ENCODE assay signal across 13 cellular contexts in genomic region chr3:129087138-129087702, GRCh38. TPM values are rescaled to one million over a fixed set of nuclear protein-coding genes. Genes with fewer than 3 reads are reported as not detected.
DNase-seq lines count a peak whose midpoint lies in the region; TF ChIP-seq lines count a peak whose summit lies in the region.
"Had no signal": no experiment of that assay in that cellular context is flagged by ENCODE, and none has a peak within 500 bp of the region (broad histone marks: within the 10 kb centered on the region; RNA-seq: fewer than 3 reads in every experiment).

No MANE protein-coding gene starts in this region.

- H2BK120ac ChIP-seq in trophoblast cell (ENCODE audit: insufficient read depth, low read length, poor library complexity) = no peak overlapping the region

- intact Hi-C loops in left ventricle myocardium inferior (cut with micrococcal nuclease) = no loop called here
- intact Hi-C loops in posterior vena cava (cut with DNase I) = loop anchor here in 1 of 2 donors (10.0 kb wide), 1 partner anchor 112 kb away; no protein-coding TSS in a partner anchor

- no peak overlapping the region for H3K9ac ChIP-seq in trophoblast cell (ENCODE audit: low read length)

- H3K27ac ChIP-seq in caudate nucleus (ENCODE audit: low read depth, low read length) (peak overlapping the region; percentile 77), left ventricle myocardium inferior (replicated peaks) (peak overlapping the region; percentile 74), trophoblast cell (ENCODE audit: low read depth, low read length) (no peak overlapping the region)

- peaks cover 5% of the 10 kb centered on the region for H3K27me3 Mint-ChIP-seq in endothelial cell (ENCODE audit: unreplicated experiment)
- H3K27me3 Mint-ChIP-seq: dendritic cell treated with granulocyte-macrophage colony-stimulating factor and Interleukin-4, amounts not matched to agents 40 ng/mL and 50 ng/mL, for 4 days had no signal

- no peaks in the 10 kb centered on the region for H3K79me2 ChIP-seq in trophoblast cell (ENCODE audit: control insufficient read depth, insufficient read depth, low read length, poor library complexity)

- H3K4me3 ChIP-seq in left ventricle myocardium inferior (no peak overlapping the region), trophoblast cell (ENCODE audit: low read depth, low read length) (no peak overlapping the region)

- H4K8ac ChIP-seq in trophoblast cell (ENCODE audit: low read depth, low read length) = peak overlapping the region; percentile 47

- no peak overlapping the region for H3K23ac ChIP-seq in trophoblast cell (ENCODE audit: low read length)

- H3K9me3 ChIP-seq in left ventricle myocardium inferior (replicated peaks) = no peaks in the 10 kb centered on the region
- H3K9me3 ChIP-seq in trophoblast cell (ENCODE audit: insufficient read depth, low read depth, low read length) = no peaks in the 10 kb centered on the region

- no peak overlapping the region for H2BK5ac ChIP-seq in trophoblast cell (ENCODE audit: low read depth, low read length, poor library complexity)

- H3K27me3 ChIP-seq in left ventricle myocardium inferior (ENCODE audit: low read depth) (no peaks in the 10 kb centered on the region), trophoblast cell (ENCODE audit: insufficient read depth, low read length) (no peaks in the 10 kb centered on the region)

- TF ChIP-seq CTCF in left ventricle myocardium inferior (IDR thresholded peaks at IDR 0.05; ENCODE audit: borderline replicate concordance) (no peak), endothelial cell (IDR thresholded peaks at IDR 0.05; ENCODE audit: unreplicated experiment) (no peak)

- H3K4me1 ChIP-seq in left ventricle myocardium inferior (peaks cover 12% of the 10 kb centered on the region), trophoblast cell (ENCODE audit: control insufficient read depth in 1 of 2, insufficient read depth in 2 of 2, low read length in 2 of 2) (no peaks in the 10 kb centered on the region)

- H3K36me3 Mint-ChIP-seq in endothelial cell (ENCODE audit: low read depth, unreplicated experiment) = peaks cover 3% of the 10 kb centered on the region

- no peak overlapping the region for H3K27ac Mint-ChIP-seq in endothelial cell (ENCODE audit: unreplicated experiment)
- H3K27ac Mint-ChIP-seq: dendritic cell treated with granulocyte-macrophage colony-stimulating factor and Interleukin-4, amounts not matched to agents 40 ng/mL and 50 ng/mL, for 4 days had no signal

- WGBS in trophoblast cell (ENCODE audit: extremely low coverage, insufficient coverage, insufficient read length) = no CpG with 5 or more reads among the region's 8 CpGs

- no peak overlapping the region for H2BK12ac ChIP-seq in trophoblast cell (ENCODE audit: low read length)

- no peaks in the 10 kb centered on the region for H3K79me1 ChIP-seq in trophoblast cell (ENCODE audit: low read length)

- no peak overlapping the region for H3K4me3 Mint-ChIP-seq in endothelial cell (ENCODE audit: unreplicated experiment)
- H3K4me3 Mint-ChIP-seq: activated T-cell treated with anti-CD3 and anti-CD28 coated beads, Interleukin-2, amount 50 U/mL, for 4 hours; dendritic cell treated with granulocyte-macrophage colony-stimulating factor and Interleukin-4, amounts not matched to agents 40 ng/mL and 50 ng/mL, for 4 days had no signal

- H3K4me2 ChIP-seq in trophoblast cell (ENCODE audit: low read length) = no peak overlapping the region

- no peak overlapping the region for H4K12ac ChIP-seq in trophoblast cell (ENCODE audit: low read depth, low read length)

- H3K36me3 ChIP-seq in left ventricle myocardium inferior (peaks cover 10% of the 10 kb centered on the region), trophoblast cell (ENCODE audit: control insufficient read depth in 1 of 2, insufficient read depth in 2 of 2, low read length in 2 of 2) (peaks cover 7 to 8% of the 10 kb centered on the region in 2 experiments)

- H3K18ac ChIP-seq in trophoblast cell (ENCODE audit: low read length) = no peak overlapping the region

- no peak overlapping the region for H2AK5ac ChIP-seq in trophoblast cell (ENCODE audit: low read length)

- no peak overlapping the region for H2AFZ ChIP-seq in trophoblast cell (ENCODE audit: insufficient read depth, low read length, poor library complexity)

- no peaks in the 10 kb centered on the region for H3K9me3 Mint-ChIP-seq in endothelial cell (ENCODE audit: unreplicated experiment)
- H3K9me3 Mint-ChIP-seq: activated T-cell treated with anti-CD3 and anti-CD28 coated beads, Interleukin-2, amount 50 U/mL, for 4 hours; dendritic cell treated with granulocyte-macrophage colony-stimulating factor and Interleukin-4, amounts not matched to agents 40 ng/mL and 50 ng/mL, for 4 days had no signal

- H3K4me1 Mint-ChIP-seq in endothelial cell (ENCODE audit: unreplicated experiment) = peaks cover 7% of the 10 kb centered on the region

- peak overlapping the region; percentile 10 for H3K4ac ChIP-seq in trophoblast cell (ENCODE audit: low read depth, low read length)

- no peak overlapping the region for H4K91ac ChIP-seq in trophoblast cell (ENCODE audit: low read depth, low read length)

- peak; percentile 24 for DNase-seq in EH (ENCODE audit: low read depth)
- no peak for DNase-seq in caudate nucleus (lab: John Stamatoyannopoulos, UW)
- peak; percentile 45 for DNase-seq in left ventricle myocardium inferior
- DNase-seq in trophoblast cell = no peak
- DNase-seq in endothelial cell (ENCODE audit: low spot score) = no peak
- no peak for DNase-seq in stimulated activated CD4-positive, alpha-beta T cell treated with anti-CD3 and anti-CD28 coated beads, Interleukin-4, amount 100 ng/mL, for 4 hours
- DNase-seq in OCI-M1 (lab: John Stamatoyannopoulos, UW) = no peak
- DNase-seq in posterior vena cava (ENCODE audit: low spot score) = no peak
- DNase-seq: activated T-cell treated with anti-CD3 and anti-CD28 coated beads, Interleukin-2, amount 50 U/mL, for 4 hours; kidney glomerular epithelial cell had no signal

- no peak overlapping the region for H3K14ac ChIP-seq in trophoblast cell (ENCODE audit: low read length)

RNA-seq across cellular contexts. Expression of gene GP9, which starts 26.6 kb away (rescaled TPM):
- total RNA-seq in left ventricle myocardium inferior (not detected), endothelial cell (ENCODE audit: unreplicated experiment) (1.5 TPM), posterior vena cava (under 1 TPM in 1 of 2 donors, not detected in 1; 0.48 TPM)
- polyA plus RNA-seq in trophoblast cell (2013) = not detected in 2 replicates
- total RNA-seq: activated T-cell treated with anti-CD3 and anti-CD28 coated beads, Interleukin-2, amount 50 U/mL, for 4 hours; OCI-LY7 had no signal
- polyA plus RNA-seq: BJ had no signal

RNA-seq across cellular contexts. Expression of gene RAB43, which starts 34.4 kb away (rescaled TPM):
- total RNA-seq in left ventricle myocardium inferior (3.3 TPM), endothelial cell (ENCODE audit: unreplicated experiment) (53.0 TPM), posterior vena cava (10 to 100 TPM; 18.1 to 21.7 TPM)
- polyA plus RNA-seq in trophoblast cell (2013) = 8.8 and 9.7 TPM in 2 replicates

Comparison
In these comparisons a context has a peak if more than half of its experiments do, and no peak if none do; other contexts are left out.
1. DNase-seq: peak in EH (single experiment) and left ventricle myocardium inferior (single experiment); none in caudate nucleus (0 of 61), trophoblast cell (0 of 2), endothelial cell (single experiment), stimulated activated CD4-positive, alpha-beta T cell treated with anti-CD3 and anti-CD28 coated beads, Interleukin-4, amount 100 ng/mL, for 4 hours (0 of 2), OCI-M1 (single experiment) and posterior vena cava (single experiment).